ENCODE assay signal across 19 cellular contexts in genomic region chr18:37540424-37541121, GRCh38. TPM values are rescaled to one million over a fixed set of nuclear protein-coding genes. Genes with fewer than 3 reads are reported as not detected.
"Had no signal": no experiment of that assay in that cellular context is flagged by ENCODE, and none has a peak within 500 bp of the region (broad histone marks: within the 10 kb centered on the region; RNA-seq: fewer than 3 reads in every experiment).

No MANE protein-coding gene starts in this region.

- ATAC-seq: stimulated activated naive CD8-positive, alpha-beta T cell treated with anti-CD3 and anti-CD28 coated beads, Interleukin-15, Interleukin-2, amounts not matched to agents 100 U/mL and 50 U/mL, for 24 hours had no signal

- H3K4me1 Mint-ChIP-seq: activated naive CD8-positive, alpha-beta T cell treated with anti-CD3 and anti-CD28 coated beads, Interleukin-2, amount 10 ng/mL, durations not matched to agents 7 days and 5 days had no signal

- H3K4me1 ChIP-seq: parathyroid adenoma, transverse colon had no signal

- H3K9me3 ChIP-seq: transverse colon had no signal

- DNase-seq: activated CD4-positive, CD25-positive, alpha-beta regulatory T cell treated with anti-CD3 and anti-CD28 coated beads, Interleukin-2, amount 50 U/mL, for 72 hours; activated naive CD8-positive, alpha-beta T cell treated with anti-CD3 and anti-CD28 coated beads, Interleukin-2, amount 10 ng/mL, durations not matched to agents 7 days and 5 days; anterior cingulate cortex; foreskin melanocyte; naive B cell; retina; stimulated activated CD4-positive, alpha-beta T cell treated with anti-CD3 and anti-CD28 coated beads, Interleukin-15, amount 100 ng/mL, for 24 hours; stimulated activated CD4-positive, alpha-beta T cell treated with anti-CD3 and anti-CD28 coated beads, Interleukin-4, amount 100 ng/mL, for 4 hours; stimulated activated CD8-positive, alpha-beta memory T cell treated with anti-CD3 and anti-CD28 coated beads, Interleukin-4, amount 100 ng/mL, for 48 hours; stimulated activated naive CD8-positive, alpha-beta T cell treated with anti-CD3 and anti-CD28 coated beads, Interleukin-15, Interleukin-2, amounts not matched to agents 100 U/mL and 50 U/mL, for 24 hours; transverse colon had no signal

- H3K36me3 ChIP-seq: transverse colon had no signal

- H3K79me2 ChIP-seq: parathyroid adenoma had no signal

- H3K9me3 Mint-ChIP-seq: activated naive CD8-positive, alpha-beta T cell treated with anti-CD3 and anti-CD28 coated beads, Interleukin-2, amount 10 ng/mL, durations not matched to agents 7 days and 5 days; activated T-helper 1 cell treated with anti-CD3 and anti-CD28 coated beads, Interleukin-12 subunit alpha, Interleukin-12 subunit beta, Interleukin-2, Interleukin-4 antibody, amounts not matched to agents 30 ng/mL and 10 ng/mL and 1 ng/mL, durations not matched to agents 14 hours and 24 hours and 36 hours; dendritic cell treated with granulocyte-macrophage colony-stimulating factor and Interleukin-4, amounts not matched to agents 40 ng/mL and 50 ng/mL, for 4 days had no signal

- H3K27ac ChIP-seq: epithelial cell of prostate, parathyroid adenoma, transverse colon had no signal

- H2AFZ ChIP-seq: parathyroid adenoma had no signal

- H3K9ac ChIP-seq: parathyroid adenoma had no signal

- H3K4me3 Mint-ChIP-seq: activated naive CD8-positive, alpha-beta T cell treated with anti-CD3 and anti-CD28 coated beads, Interleukin-2, amount 10 ng/mL, durations not matched to agents 7 days and 5 days; activated T-helper 1 cell treated with anti-CD3 and anti-CD28 coated beads, Interleukin-12 subunit alpha, Interleukin-12 subunit beta, Interleukin-2, Interleukin-4 antibody, amounts not matched to agents 30 ng/mL and 10 ng/mL and 1 ng/mL, durations not matched to agents 14 hours and 24 hours and 36 hours; dendritic cell treated with granulocyte-macrophage colony-stimulating factor and Interleukin-4, amounts not matched to agents 40 ng/mL and 50 ng/mL, for 4 days; naive B cell had no signal

- H3K4me3 ChIP-seq: transverse colon had no signal

- H3K36me3 Mint-ChIP-seq: activated naive CD8-positive, alpha-beta T cell treated with anti-CD3 and anti-CD28 coated beads, Interleukin-2, amount 10 ng/mL, durations not matched to agents 7 days and 5 days; naive B cell had no signal

- H3K27ac Mint-ChIP-seq: activated naive CD8-positive, alpha-beta T cell treated with anti-CD3 and anti-CD28 coated beads, Interleukin-2, amount 10 ng/mL, durations not matched to agents 7 days and 5 days; activated T-helper 1 cell treated with anti-CD3 and anti-CD28 coated beads, Interleukin-12 subunit alpha, Interleukin-12 subunit beta, Interleukin-2, Interleukin-4 antibody, amounts not matched to agents 30 ng/mL and 10 ng/mL and 1 ng/mL, durations not matched to agents 14 hours and 24 hours and 36 hours; dendritic cell treated with granulocyte-macrophage colony-stimulating factor and Interleukin-4, amounts not matched to agents 40 ng/mL and 50 ng/mL, for 4 days had no signal

RNA-seq across cellular contexts. Expression of gene CELF4, which starts 25.0 kb away (rescaled TPM):
- total RNA-seq: activated CD8-positive, alpha-beta memory T cell treated with anti-CD3 and anti-CD28 coated beads for 36 hours; activated naive CD8-positive, alpha-beta T cell treated with anti-CD3 and anti-CD28 coated beads, Interleukin-2, amount 10 ng/mL, durations not matched to agents 7 days and 5 days; activated T-helper 1 cell treated with anti-CD3 and anti-CD28 coated beads, Interleukin-12 subunit alpha, Interleukin-12 subunit beta, Interleukin-2, Interleukin-4 antibody, amounts not matched to agents 30 ng/mL and 10 ng/mL and 1 ng/mL, durations not matched to agents 14 hours and 24 hours and 36 hours; lung microvascular endothelial cell; mononuclear cell had no signal
- polyA plus RNA-seq: fibroblast of lung had no signal
